Comparison of ENCODE assay signal across 17 cellular contexts in genomic region chr3:72459588-72459987, GRCh38. TPM values are rescaled to one million over a fixed set of nuclear protein-coding genes. Genes with fewer than 3 reads are reported as not detected.
DNase-seq lines count a peak whose midpoint lies in the region; ATAC-seq, FAIRE-seq and TF ChIP-seq lines count a peak whose summit lies in the region.
"Had no signal": no experiment of that assay in that cellular context is flagged by ENCODE, and none has a peak within 500 bp of the region (broad histone marks: within the 10 kb centered on the region; RNA-seq: fewer than 3 reads in every experiment).

No MANE protein-coding gene starts in this region.

- no peak for TF ChIP-seq CTCF in Caco-2 (IDR thresholded peaks at IDR 0.05; ENCODE audit: insufficient read depth in 1 of 2, low read depth in 1 of 2, low read length in 1 of 2, severe bottlenecking in 1 of 2, unreplicated experiment in 1 of 2)
- TF ChIP-seq CTCF in H1 (IDR thresholded peaks at IDR 0.05; ENCODE audit: control extremely low read depth in 1 of 3, insufficient read depth in 1 of 3, low read depth in 1 of 3, low read length in 3 of 3) = no peak
- TF ChIP-seq CTCF in omental fat pad (IDR thresholded peaks at IDR 0.05) = no peak

- BruUV-seq in Caco-2 (replicated peaks; lab: Mats Ljungman, UMichigan) = no TSS peak

- TF ChIP-seq EP300 in H1 (IDR thresholded peaks at IDR 0.05; ENCODE audit: borderline replicate concordance in 1 of 2, low read depth in 2 of 2, low read length in 2 of 2) = no peak

- H3K23ac ChIP-seq in H1 (ENCODE audit: insufficient read length) = no peak overlapping the region

- no peak overlapping the region for H3K9ac ChIP-seq in H1 (replicated peaks in 1 of 4; ENCODE audit: extremely low read depth in 1 of 4, low read depth in 3 of 4, low read length in 3 of 4)

- no peaks in the 10 kb centered on the region for H3K23me2 ChIP-seq in H1 (ENCODE audit: low read depth, low read length)

- no peak overlapping the region for H4K5ac ChIP-seq in H1 (ENCODE audit: insufficient read length, low read depth, low read length)

- no peak overlapping the region for H2BK20ac ChIP-seq in H1 (ENCODE audit: low read length)

- TF ChIP-seq RAD21 in H1 (IDR thresholded peaks at IDR 0.05 in 1 of 2, conservative IDR thresholded peaks at IDR 0.05 in 1 of 2; ENCODE audit: low read depth in 2 of 2, low read length in 2 of 2) = no peak

- no peaks in the 10 kb centered on the region for H3K79me1 ChIP-seq in H1 (ENCODE audit: low read depth, low read length)

- H3K4me3 Mint-ChIP-seq in Caco-2 (ENCODE audit: unreplicated experiment) = no peak overlapping the region
- H3K4me3 Mint-ChIP-seq in stimulated activated effector memory CD8-positive, alpha-beta T cell treated with anti-CD3 and anti-CD28 coated beads, Interleukin-12 subunit alpha, Interleukin-12 subunit beta, amount 100 ng/mL, for 72 hours = no peak overlapping the region
- no peak overlapping the region for H3K4me3 Mint-ChIP-seq in activated naive CD4-positive, alpha-beta T cell treated with anti-CD3 and anti-CD28 coated beads, Interleukin-2, amount 10 ng/mL, durations not matched to agents 7 days and 5 days
- H3K4me3 Mint-ChIP-seq: CD4-positive, alpha-beta T cell had no signal

- no peaks in the 10 kb centered on the region for H3K79me2 ChIP-seq in H1 (ENCODE audit: control insufficient read depth in 1 of 2, insufficient read depth in 2 of 2, low read length in 2 of 2)

- peak overlapping the region; percentile 85 for H3K27ac Mint-ChIP-seq in Caco-2 (ENCODE audit: unreplicated experiment)
- peak overlapping the region; percentile 58 for H3K27ac Mint-ChIP-seq in stimulated activated effector memory CD8-positive, alpha-beta T cell treated with anti-CD3 and anti-CD28 coated beads, Interleukin-12 subunit alpha, Interleukin-12 subunit beta, amount 100 ng/mL, for 72 hours
- no peak overlapping the region for H3K27ac Mint-ChIP-seq in activated naive CD4-positive, alpha-beta T cell treated with anti-CD3 and anti-CD28 coated beads, Interleukin-2, amount 10 ng/mL, durations not matched to agents 7 days and 5 days
- H3K27ac Mint-ChIP-seq: CD4-positive, alpha-beta T cell had no signal

- no peak overlapping the region; the same call in 1 of the 2 replicates for H2BK15ac ChIP-seq in H1 (ENCODE audit: low read length)

- H3K4me2 ChIP-seq in H1 (ENCODE audit: insufficient read depth in 1 of 2, low read depth in 2 of 2, low read length in 2 of 2) = no peak overlapping the region
- H3K4me2 ChIP-seq: A549 had no signal

- DNase-seq in Caco-2 (no peak), SW480 (ENCODE audit: low spot score) (peak; percentile 26), H1 (ENCODE audit: low read depth in 1 of 2, low spot score in 2 of 2) (no peak), omental fat pad (ENCODE audit: low spot score) (no peak), NCI-H1436 treated with DMSO at 0.1 percent for 48 hours (lab: John Stamatoyannopoulos, UW) (no peak)
- DNase-seq in stimulated activated effector memory CD8-positive, alpha-beta T cell treated with anti-CD3 and anti-CD28 coated beads, Interleukin-12 subunit alpha, Interleukin-12 subunit beta, amount 100 ng/mL, for 72 hours (ENCODE audit: low spot score in 2 of 2) = no peak
- DNase-seq in activated naive CD4-positive, alpha-beta T cell treated with anti-CD3 and anti-CD28 coated beads, Interleukin-2, amount 10 ng/mL, durations not matched to agents 7 days and 5 days = no peak
- DNase-seq: AML-193; CD4-positive, alpha-beta T cell; DMS153; DMS79; GDM1 had no signal

- FAIRE-seq in H1 (lab: Jason Lieb, UNC) = no peak
- FAIRE-seq: A549 had no signal

- no peak for ATAC-seq in stimulated activated effector memory CD8-positive, alpha-beta T cell treated with anti-CD3 and anti-CD28 coated beads, Interleukin-12 subunit alpha, Interleukin-12 subunit beta, amount 100 ng/mL, for 72 hours
- ATAC-seq in omental fat pad (ENCODE audit: low FRiP score) = no peak
- ATAC-seq: A549 had no signal

- POLR2A ChIA-PET in Caco-2 (lab: Charles Lee) (no interaction called here), H1 (lab: Charles Lee; ENCODE audit: partially characterized antibody) (interaction anchor here (1.2 to 2.6 kb wide), 2 partner anchors 12 to 16 kb away, joined by 3 to 6 read pairs; no protein-coding TSS in a partner anchor)

- intact Hi-C loops in Caco-2 (cut with micrococcal nuclease; ENCODE audit: unreplicated experiment) = no loop called here

- H3K56ac ChIP-seq in H1 (replicated peaks; ENCODE audit: insufficient read length, low read depth, low read length) = no peak overlapping the region

- H4K91ac ChIP-seq in H1 (replicated peaks; ENCODE audit: insufficient read length, low read length) = peak overlapping the region; percentile 25

- no peak overlapping the region for H3K18ac ChIP-seq in H1 (ENCODE audit: extremely low read depth, low read length)

- H3K36me3 ChIP-seq in Caco-2 (ENCODE audit: control insufficient read depth, insufficient read depth, low read length) = no peaks in the 10 kb centered on the region
- no peaks in the 10 kb centered on the region; a peak in 1 of 8 replicates for H3K36me3 ChIP-seq in H1 (ENCODE audit: control insufficient read depth in 2 of 4, insufficient read depth in 4 of 4, low read length in 3 of 4)
- H3K36me3 ChIP-seq: HAP-1 had no signal

- H3K4ac ChIP-seq in H1 (replicated peaks; ENCODE audit: insufficient read length, low read depth, low read length) = no peak overlapping the region

- H2BK5ac ChIP-seq in H1 (ENCODE audit: low read depth, low read length) = no peak overlapping the region

- TF ChIP-seq POLR2A in H1 (IDR thresholded peaks at IDR 0.05; ENCODE audit: control extremely low read depth in 1 of 2, low read depth in 2 of 2, low read length in 2 of 2) = no peak

- no peak overlapping the region for H2BK120ac ChIP-seq in H1 (replicated peaks; ENCODE audit: low read depth, low read length)

- H4K20me1 ChIP-seq in H1 (replicated peaks in 1 of 2; ENCODE audit: control insufficient read depth in 1 of 2, insufficient read depth in 2 of 2, low read length in 2 of 2) = no peaks in the 10 kb centered on the region

- CTCF ChIA-PET in Caco-2 (lab: Charles Lee) (no interaction called here), H1 (lab: Charles Lee; ENCODE audit: partially characterized antibody) (no interaction called here)
- CTCF ChIA-PET in activated naive CD4-positive, alpha-beta T cell treated with anti-CD3 and anti-CD28 coated beads, Interleukin-2, amount 10 ng/mL, durations not matched to agents 7 days and 5 days (lab: Charles Lee) = no interaction called here

- H2BK12ac ChIP-seq in H1 (ENCODE audit: low read depth, low read length) = no peak overlapping the region

- H3K4me1 ChIP-seq in Caco-2 = peaks cover 34% of the 10 kb centered on the region
- no peaks in the 10 kb centered on the region for H3K4me1 ChIP-seq in H1 (replicated peaks in 1 of 4; ENCODE audit: control insufficient read depth in 3 of 4, insufficient read depth in 4 of 4, low read length in 3 of 4)
- H3K4me1 ChIP-seq: A549, HAP-1 had no signal

- H3K27me3 ChIP-seq in Caco-2 (replicated peaks; ENCODE audit: control insufficient read depth, insufficient read depth, low read length) (no peaks in the 10 kb centered on the region), H1 (replicated peaks in 1 of 4; ENCODE audit: control insufficient read depth in 3 of 4, extremely low read depth in 1 of 4, insufficient read depth in 3 of 4, low read length in 3 of 4) (no peaks in the 10 kb centered on the region; a peak in 1 of 7 replicates)

- no peak overlapping the region for H3K4me3 ChIP-seq in Caco-2 (ENCODE audit: low read depth, low read length)
- no peak overlapping the region for H3K4me3 ChIP-seq in H1 (ENCODE audit: extremely low read depth in 1 of 4, insufficient read depth in 2 of 4, low read depth in 3 of 4, low read length in 4 of 4)
- H3K4me3 ChIP-seq: A549, HAP-1 had no signal

- no peak overlapping the region for H2AFZ ChIP-seq in H1 (ENCODE audit: low read length)

- H3K9me3 ChIP-seq in Caco-2 (no peaks in the 10 kb centered on the region), H1 (ENCODE audit: insufficient read depth in 2 of 2, low read depth in 1 of 2, low read length in 1 of 2) (no peaks in the 10 kb centered on the region)
- H3K9me3 ChIP-seq: A549, HAP-1 had no signal

- no peak overlapping the region for H3K14ac ChIP-seq in H1 (ENCODE audit: insufficient read length)

- H3K27me3 Mint-ChIP-seq in Caco-2 (ENCODE audit: insufficient read depth, unreplicated experiment) = no peaks in the 10 kb centered on the region
- H3K27me3 Mint-ChIP-seq in activated naive CD4-positive, alpha-beta T cell treated with anti-CD3 and anti-CD28 coated beads, Interleukin-2, amount 10 ng/mL, durations not matched to agents 7 days and 5 days = peaks cover 22% of the 10 kb centered on the region
- H3K27me3 Mint-ChIP-seq: CD4-positive, alpha-beta T cell had no signal

- H3K9me3 Mint-ChIP-seq in Caco-2 (ENCODE audit: unreplicated experiment) = no peaks in the 10 kb centered on the region
- H3K9me3 Mint-ChIP-seq in stimulated activated effector memory CD8-positive, alpha-beta T cell treated with anti-CD3 and anti-CD28 coated beads, Interleukin-12 subunit alpha, Interleukin-12 subunit beta, amount 100 ng/mL, for 72 hours = no peaks in the 10 kb centered on the region
- H3K9me3 Mint-ChIP-seq in activated naive CD4-positive, alpha-beta T cell treated with anti-CD3 and anti-CD28 coated beads, Interleukin-2, amount 10 ng/mL, durations not matched to agents 7 days and 5 days = no peaks in the 10 kb centered on the region
- H3K9me3 Mint-ChIP-seq: CD4-positive, alpha-beta T cell had no signal

- H2AK5ac ChIP-seq in H1 (ENCODE audit: low read depth, low read length) = no peak overlapping the region

- no peak overlapping the region for H4K8ac ChIP-seq in H1 (ENCODE audit: extremely low read depth, insufficient read depth, low read length)

- H3K4me1 Mint-ChIP-seq in Caco-2 (ENCODE audit: low read depth, unreplicated experiment) = peaks cover 22% of the 10 kb centered on the region
- H3K4me1 Mint-ChIP-seq in stimulated activated effector memory CD8-positive, alpha-beta T cell treated with anti-CD3 and anti-CD28 coated beads, Interleukin-12 subunit alpha, Interleukin-12 subunit beta, amount 100 ng/mL, for 72 hours = peaks cover 13% of the 10 kb centered on the region
- H3K4me1 Mint-ChIP-seq in activated naive CD4-positive, alpha-beta T cell treated with anti-CD3 and anti-CD28 coated beads, Interleukin-2, amount 10 ng/mL, durations not matched to agents 7 days and 5 days = peaks cover 8% of the 10 kb centered on the region

- H3K27ac ChIP-seq in H1 (ENCODE audit: low read depth, low read length) = no peak overlapping the region
- H3K27ac ChIP-seq: 22Rv1, A549, C4-2B, HL-60 had no signal

- H3K36me3 Mint-ChIP-seq in Caco-2 (ENCODE audit: insufficient read depth, unreplicated experiment) = peaks cover 21% of the 10 kb centered on the region
- H3K36me3 Mint-ChIP-seq in stimulated activated effector memory CD8-positive, alpha-beta T cell treated with anti-CD3 and anti-CD28 coated beads, Interleukin-12 subunit alpha, Interleukin-12 subunit beta, amount 100 ng/mL, for 72 hours = no peaks in the 10 kb centered on the region
- no peaks in the 10 kb centered on the region for H3K36me3 Mint-ChIP-seq in activated naive CD4-positive, alpha-beta T cell treated with anti-CD3 and anti-CD28 coated beads, Interleukin-2, amount 10 ng/mL, durations not matched to agents 7 days and 5 days

RNA-seq across cellular contexts. Expression of gene RYBP, which starts 13.2 kb away (rescaled TPM):
- 13.2 and 13.9 TPM in 2 replicates for total RNA-seq in Caco-2 (2022)
- 23.9 and 25.9 TPM in 2 replicates for total RNA-seq in H1 (2021; fragmentation: NEBNext Ultra II Directional; extraction: Animal tissue kit (Norgen Biotek cat#: 25700))
- 4.8 and 8.5 TPM in 2 replicates for polyA plus RNA-seq in H1 (2011; rRNA removed)
- 9.0 TPM for polyA plus RNA-seq in H1 (2011; cell fraction: cytosol; rRNA removed)
- 4.7 TPM for polyA plus RNA-seq in H1 (2011; cell fraction: nucleus; rRNA removed)
- 8.5 to 17.0 TPM (median 10.8 TPM) in 4 replicates for polyA plus RNA-seq in H1 (2012, experiment 1 of 2)
- polyA plus RNA-seq in H1 (2012, experiment 2 of 2) = 1.5 TPM
- 21.2 TPM for polyA plus RNA-seq in H1 (2013, experiment 1 of 2)
- 21.9 TPM for polyA plus RNA-seq in H1 (2013, experiment 2 of 2)
- 8.7 and 10.2 TPM in 2 replicates for polyA minus RNA-seq in H1 (2011; rRNA and poly(A)+ RNA removed)
- 8.8 TPM for polyA minus RNA-seq in H1 (2011; cell fraction: cytosol; rRNA and poly(A)+ RNA removed)
- polyA minus RNA-seq in H1 (2011; cell fraction: nucleus; rRNA and poly(A)+ RNA removed) = 11.9 TPM
- 10 to 100 TPM in 3 of 4 donors, 1 to 10 TPM in 1; 8.5 to 16.0 (median 13.7) TPM for total RNA-seq in omental fat pad
